In genomic region chr1:18898567-18898966, GRCh38 we compare ENCODE assay signal across 18 cellular contexts. TPM values are rescaled to one million over a fixed set of nuclear protein-coding genes. Genes with fewer than 3 reads are reported as not detected.
DNase-seq lines count a peak whose midpoint lies in the region; ATAC-seq and TF ChIP-seq lines count a peak whose summit lies in the region.
"Had no signal": no experiment of that assay in that cellular context is flagged by ENCODE, and none has a peak within 500 bp of the region (broad histone marks: within the 10 kb centered on the region; RNA-seq: fewer than 3 reads in every experiment).

No MANE protein-coding gene starts in this region.

- no peaks in the 10 kb centered on the region for H3K9me3 ChIP-seq in right atrium auricular region
- H3K9me3 ChIP-seq: BLaER1 treated with 17β-estradiol and CSF1 and Interleukin-3, amounts not matched to agents 10 nM and 100 nM had no signal

- ATAC-seq in Right ventricle myocardium inferior: no peak
- no peak for ATAC-seq in activated T-helper 17 cell treated with anti-CD3 and anti-CD28 coated beads, Interleukin-2, amount 50 U/mL, for 72 hours (replicated peaks)
- ATAC-seq in SK-N-SH treated with all-trans-retinoic acid at 6 μM for 48 hours: no peak
- ATAC-seq: CD8-positive, alpha-beta T cell; GM23338 had no signal

- peaks cover 10% of the 10 kb centered on the region for H3K4me1 Mint-ChIP-seq in activated T-helper 17 cell treated with anti-CD3 and anti-CD28 coated beads, Interleukin-2, amount 50 U/mL, for 72 hours
- peaks cover 19% of the 10 kb centered on the region for H3K4me1 Mint-ChIP-seq in osteocyte (ENCODE audit: unreplicated experiment)

- no peak overlapping the region for H3K4me3 ChIP-seq in right atrium auricular region
- H3K4me3 ChIP-seq: BLaER1 treated with 17β-estradiol and CSF1 and Interleukin-3, amounts not matched to agents 10 nM and 100 nM; GM23338 had no signal

- H3K27ac ChIP-seq in right atrium auricular region: no peak overlapping the region
- H3K27ac ChIP-seq: HL-60 had no signal

- H3K36me3 Mint-ChIP-seq in activated T-helper 17 cell treated with anti-CD3 and anti-CD28 coated beads, Interleukin-2, amount 50 U/mL, for 72 hours (ENCODE audit: low read depth): no peaks in the 10 kb centered on the region
- peaks cover 1% of the 10 kb centered on the region for H3K36me3 Mint-ChIP-seq in osteocyte (ENCODE audit: unreplicated experiment)

- peaks cover 0 to 28% of the 10 kb centered on the region in 2 donors for H3K4me1 ChIP-seq in right atrium auricular region

- no peaks in the 10 kb centered on the region for H3K27me3 ChIP-seq in right atrium auricular region
- H3K27me3 ChIP-seq: BLaER1 treated with 17β-estradiol and CSF1 and Interleukin-3, amounts not matched to agents 10 nM and 100 nM had no signal

- DNase-seq in Right ventricle myocardium inferior (ENCODE audit: missing footprints) (peak; percentile 2), right atrium auricular region (ENCODE audit: low spot score) (no peak), osteocyte (ENCODE audit: extremely low spot score, unreplicated experiment) (no peak), activated gamma-delta T cell treated with Interleukin-2 at 50 U/mL for 16 hours (no peak), NCI-H128 (lab: John Stamatoyannopoulos, UW; ENCODE audit: unreplicated experiment) (no peak)
- DNase-seq: 8988T; Calu3; CD8-positive, alpha-beta T cell; DMS79 treated with DMSO at 0.1 percent for 48 hours; GF-D8; HCEC 1CT had no signal

- intact Hi-C loops in Right ventricle myocardium inferior (cut with DNase I): no loop called here

- no peaks in the 10 kb centered on the region for H3K36me3 ChIP-seq in right atrium auricular region

- H3K27ac Mint-ChIP-seq in activated T-helper 17 cell treated with anti-CD3 and anti-CD28 coated beads, Interleukin-2, amount 50 U/mL, for 72 hours: peak overlapping the region; percentile 22
- H3K27ac Mint-ChIP-seq in osteocyte (ENCODE audit: unreplicated experiment): peak overlapping the region; percentile 38
- H3K27ac Mint-ChIP-seq: CD8-positive, alpha-beta T cell; GM23338 had no signal

- no peak overlapping the region for H3K4me3 Mint-ChIP-seq in activated T-helper 17 cell treated with anti-CD3 and anti-CD28 coated beads, Interleukin-2, amount 50 U/mL, for 72 hours
- H3K4me3 Mint-ChIP-seq in osteocyte (ENCODE audit: unreplicated experiment): no peak overlapping the region
- H3K4me3 Mint-ChIP-seq: CD8-positive, alpha-beta T cell; GM23338 had no signal

- TF ChIP-seq CTCF in right atrium auricular region (IDR thresholded peaks at IDR 0.05) (no peak), osteocyte (IDR thresholded peaks at IDR 0.05) (no peak)

- H3K27me3 Mint-ChIP-seq in activated T-helper 17 cell treated with anti-CD3 and anti-CD28 coated beads, Interleukin-2, amount 50 U/mL, for 72 hours: no peaks in the 10 kb centered on the region
- H3K27me3 Mint-ChIP-seq in osteocyte (ENCODE audit: unreplicated experiment): no peaks in the 10 kb centered on the region

- no peaks in the 10 kb centered on the region for H3K9me3 Mint-ChIP-seq in activated T-helper 17 cell treated with anti-CD3 and anti-CD28 coated beads, Interleukin-2, amount 50 U/mL, for 72 hours
- H3K9me3 Mint-ChIP-seq in osteocyte (ENCODE audit: unreplicated experiment): no peaks in the 10 kb centered on the region
- H3K9me3 Mint-ChIP-seq: CD8-positive, alpha-beta T cell; GM23338 had no signal

TF ChIP-seq in SK-N-SH treated with all-trans-retinoic acid at 6 μM for 48 hours, 23 proteins besides CTCF, POLR2A, EP300 and RAD21:
- no peak for TF ChIP-seq ESRRG (CRISPR knock-in tag; IDR thresholded peaks at IDR 0.05)
- no peak for TF ChIP-seq ZNF565 (CRISPR knock-in tag; conservative IDR thresholded peaks at IDR 0.05; ENCODE audit: low read depth)

RNA-seq across cellular contexts. Expression of gene ALDH4A1, which starts 3.8 kb away (rescaled TPM):
- total RNA-seq in Right ventricle myocardium inferior: 31.2 TPM
- 10 to 100 TPM; 22.6 to 27.3 TPM for total RNA-seq in right atrium auricular region
- total RNA-seq in activated T-helper 17 cell treated with anti-CD3 and anti-CD28 coated beads, Interleukin-2, amount 50 U/mL, for 72 hours: 1 to 10 TPM; 3.5 to 4.8 TPM
- 13.7 and 13.8 TPM in 2 replicates for total RNA-seq in osteocyte

RNA-seq across cellular contexts. Expression of gene TAS1R2, which starts 39.1 kb away (rescaled TPM):
- total RNA-seq in Right ventricle myocardium inferior (not detected), right atrium auricular region (not detected), osteocyte (not detected in 2 replicates)
- total RNA-seq in activated T-helper 17 cell treated with anti-CD3 and anti-CD28 coated beads, Interleukin-2, amount 50 U/mL, for 72 hours: not detected
- total RNA-seq: A673; Calu3; CD8-positive, alpha-beta T cell; GM23338; HT1080 had no signal

RNA-seq across cellular contexts. Expression of gene IFFO2, which starts 57.9 kb away (rescaled TPM):
- 5.2 TPM for total RNA-seq in Right ventricle myocardium inferior
- total RNA-seq in right atrium auricular region: 10 to 100 TPM in 1 of 2 donors, 1 to 10 TPM in 1; 2.3 to 14.0 TPM
- 10 to 100 TPM; 17.0 to 38.2 TPM for total RNA-seq in activated T-helper 17 cell treated with anti-CD3 and anti-CD28 coated beads, Interleukin-2, amount 50 U/mL, for 72 hours
- total RNA-seq in osteocyte: 6.8 and 8.0 TPM in 2 replicates
